In genomic region chr3:182027366-182027765, GRCh38 we compare ENCODE assay signal across 26 cellular contexts.
DNase-seq lines count a peak whose midpoint lies in the region; ATAC-seq, FAIRE-seq and TF ChIP-seq lines count a peak whose summit lies in the region.
"Had no signal": no experiment of that assay in that cellular context is flagged by ENCODE, and none has a peak within 500 bp of the region (broad histone marks: within the 10 kb centered on the region; RNA-seq: fewer than 3 reads in every experiment).

No MANE protein-coding gene starts in this region.

- no peak overlapping the region for H3K4me3 ChIP-seq in astrocyte of the cerebellum (ENCODE audit: low read depth, low read length)
- no peak overlapping the region for H3K4me3 ChIP-seq in keratinocyte (ENCODE audit: control insufficient read depth in 2 of 3, extremely low read depth in 1 of 3, insufficient read depth in 2 of 3, low read depth in 1 of 3, low read length in 3 of 3)
- H3K4me3 ChIP-seq in osteoblast (ENCODE audit: insufficient read depth, low read length): no peak overlapping the region
- H3K4me3 ChIP-seq: upper lobe of left lung had no signal

- peaks cover 10% of the 10 kb centered on the region for H3K4me1 ChIP-seq in keratinocyte (ENCODE audit: control insufficient read depth, extremely low read depth, insufficient read depth, low read length)
- H3K4me1 ChIP-seq in osteoblast (ENCODE audit: insufficient read depth, low read length): no peaks in the 10 kb centered on the region
- H3K4me1 ChIP-seq: upper lobe of left lung had no signal

- no peaks in the 10 kb centered on the region for H3K27me3 Mint-ChIP-seq in T-helper 17 cell
- H3K27me3 Mint-ChIP-seq: central memory CD8-positive, alpha-beta T cell; stimulated activated memory B cell treated with anti-CD40 and anti-IgM and Interleukin-4, amounts not matched to agents 10 μg/mL and 1 μg/mL and 100 μg/mL, for 72 hours had no signal

- no peaks in the 10 kb centered on the region for H3K79me2 ChIP-seq in keratinocyte (ENCODE audit: control insufficient read depth, insufficient read depth, low read length)
- H3K79me2 ChIP-seq in osteoblast (ENCODE audit: insufficient read depth, low read length): no peaks in the 10 kb centered on the region

- DNase-seq in LoVo (ENCODE audit: low spot score) (peak; percentile 5), astrocyte of the cerebellum (ENCODE audit: low read depth) (peak; percentile 80), keratinocyte (ENCODE audit: low read depth, low spot score) (peak; percentile 1), midbrain (lab: John Stamatoyannopoulos, UW) (no peak), NCI-H146 treated with DMSO at 0.1 percent for 48 hours (lab: John Stamatoyannopoulos, UW; ENCODE audit: unreplicated experiment) (no peak), osteoblast (ENCODE audit: insufficient read length, low spot score, missing footprints) (no peak), T-helper 17 cell (no peak)
- DNase-seq: activated CD4-positive, alpha-beta T cell treated with anti-CD3 and anti-CD28 coated beads, Interleukin-2, amount 50 U/mL, for 48 hours; activated naive CD4-positive, alpha-beta T cell treated with anti-CD3 and anti-CD28 coated beads, Interleukin-2, amount 50 U/mL, for 16 hours; Calu3; dermis blood vessel endothelial cell; DMS79 treated with DMSO at 0.1 percent for 48 hours; HCEC 1CT; KG1; MV-4-11; NCI-H1436 treated with DMSO at 0.1 percent for 48 hours; stimulated activated CD4-positive, alpha-beta T cell treated with anti-CD3 and anti-CD28 coated beads, Interleukin-4, amount 100 ng/mL, for 4 hours; T-helper 1 cell; upper lobe of left lung had no signal

- ATAC-seq in T-helper 17 cell: no peak
- ATAC-seq: sciatic nerve; stimulated activated memory B cell treated with anti-CD40 and anti-IgM and Interleukin-4, amounts not matched to agents 10 μg/mL and 1 μg/mL and 100 μg/mL, for 72 hours had no signal

- H2AFZ ChIP-seq in keratinocyte (ENCODE audit: control insufficient read depth, low read length): peak overlapping the region; percentile 53
- H2AFZ ChIP-seq in osteoblast (ENCODE audit: low read length): no peak overlapping the region

- H3K36me3 Mint-ChIP-seq in T-helper 17 cell (ENCODE audit: low read depth): no peaks in the 10 kb centered on the region
- H3K36me3 Mint-ChIP-seq: CD14-positive monocyte; stimulated activated memory B cell treated with anti-CD40 and anti-IgM and Interleukin-4, amounts not matched to agents 10 μg/mL and 1 μg/mL and 100 μg/mL, for 72 hours had no signal

- TF ChIP-seq CTCF in astrocyte of the cerebellum (IDR thresholded peaks at IDR 0.05; ENCODE audit: low read depth, low read length, missing control alignments) (no peak), keratinocyte (optimal IDR thresholded peaks at IDR 0.05 in 1 of 3, IDR thresholded peaks at IDR 0.05 in 1 of 3, conservative IDR thresholded peaks at IDR 0.05 in 1 of 3; ENCODE audit: extremely low read depth in 1 of 3, insufficient read depth in 2 of 3, low read length in 3 of 3) (no peak), osteoblast (IDR thresholded peaks at IDR 0.05; ENCODE audit: extremely low read depth, low read depth, low read length) (no peak)

- H3K4me3 Mint-ChIP-seq in T-helper 17 cell: no peak overlapping the region
- H3K4me3 Mint-ChIP-seq: activated T-helper 1 cell treated with anti-CD3 and anti-CD28 coated beads, Interleukin-12 subunit alpha, Interleukin-12 subunit beta, Interleukin-2, Interleukin-4 antibody, amounts not matched to agents 30 ng/mL and 10 ng/mL and 1 ng/mL, durations not matched to agents 14 hours and 24 hours and 36 hours; CD14-positive monocyte; central memory CD8-positive, alpha-beta T cell; stimulated activated memory B cell treated with anti-CD40 and anti-IgM and Interleukin-4, amounts not matched to agents 10 μg/mL and 1 μg/mL and 100 μg/mL, for 72 hours had no signal

- no peaks in the 10 kb centered on the region for H3K9me1 ChIP-seq in keratinocyte (ENCODE audit: control insufficient read depth, extremely low read depth, insufficient read depth, low read length)

- H3K27ac ChIP-seq in keratinocyte (ENCODE audit: control insufficient read depth, insufficient read depth, low read length) (no peak overlapping the region), osteoblast (ENCODE audit: low read depth, low read length) (no peak overlapping the region)
- H3K27ac ChIP-seq: upper lobe of left lung had no signal

- H3K36me3 ChIP-seq in keratinocyte (ENCODE audit: control insufficient read depth in 2 of 2, extremely low read depth in 1 of 2, insufficient read depth in 2 of 2, low read length in 2 of 2) (no peaks in the 10 kb centered on the region), osteoblast (ENCODE audit: insufficient read depth, low read length) (no peaks in the 10 kb centered on the region)
- H3K36me3 ChIP-seq: upper lobe of left lung had no signal

- FAIRE-seq in keratinocyte (lab: Jason Lieb, UNC): no peak
- FAIRE-seq: endometrium, TTC549 had no signal

- H3K4me1 Mint-ChIP-seq in T-helper 17 cell: no peaks in the 10 kb centered on the region
- H3K4me1 Mint-ChIP-seq: CD14-positive monocyte; central memory CD8-positive, alpha-beta T cell; stimulated activated memory B cell treated with anti-CD40 and anti-IgM and Interleukin-4, amounts not matched to agents 10 μg/mL and 1 μg/mL and 100 μg/mL, for 72 hours had no signal

- H3K9ac ChIP-seq in keratinocyte (ENCODE audit: control insufficient read depth, extremely low read depth, insufficient read depth, low read length): no peak overlapping the region

- in situ Hi-C loops in astrocyte of the cerebellum (cut with HindIII; ENCODE audit: low sequenced_read_pairs): no loop called here

- no peaks in the 10 kb centered on the region for H3K27me3 ChIP-seq in keratinocyte (ENCODE audit: control insufficient read depth, extremely low read depth, insufficient read depth, low read length)
- H3K27me3 ChIP-seq in osteoblast (ENCODE audit: insufficient read depth, low read length): no peaks in the 10 kb centered on the region
- H3K27me3 ChIP-seq: upper lobe of left lung had no signal

- dilution Hi-C loops in keratinocyte (cut with MboI; ENCODE audit: extremely low pct_ligation_motif_present, low sequenced_read_pairs): no loop called here

- no peaks in the 10 kb centered on the region for H4K20me1 ChIP-seq in keratinocyte (ENCODE audit: control insufficient read depth, extremely low read depth, insufficient read depth, low read length)
- no peaks in the 10 kb centered on the region for H4K20me1 ChIP-seq in osteoblast (ENCODE audit: insufficient read depth, low read length)

- H3K27ac Mint-ChIP-seq in T-helper 17 cell: no peak overlapping the region
- H3K27ac Mint-ChIP-seq: activated T-helper 1 cell treated with anti-CD3 and anti-CD28 coated beads, Interleukin-12 subunit alpha, Interleukin-12 subunit beta, Interleukin-2, Interleukin-4 antibody, amounts not matched to agents 30 ng/mL and 10 ng/mL and 1 ng/mL, durations not matched to agents 14 hours and 24 hours and 36 hours; CD14-positive monocyte; stimulated activated memory B cell treated with anti-CD40 and anti-IgM and Interleukin-4, amounts not matched to agents 10 μg/mL and 1 μg/mL and 100 μg/mL, for 72 hours had no signal

- H3K9me3 ChIP-seq in keratinocyte (ENCODE audit: control insufficient read depth, low read depth, low read length): no peaks in the 10 kb centered on the region
- no peaks in the 10 kb centered on the region for H3K9me3 ChIP-seq in osteoblast (ENCODE audit: low read depth, low read length)
- H3K9me3 ChIP-seq in T-helper 17 cell (ENCODE audit: control insufficient read depth, low read length, poor library complexity, severe bottlenecking): no peaks in the 10 kb centered on the region
- H3K9me3 ChIP-seq: upper lobe of left lung had no signal

- H3K4me2 ChIP-seq in keratinocyte (ENCODE audit: control insufficient read depth, extremely low read depth, insufficient read depth, low read depth, low read length) (peak overlapping the region; percentile 55), osteoblast (ENCODE audit: insufficient read depth, low read length) (no peak overlapping the region)

Comparison
In these comparisons a context has a peak if more than half of its experiments do, and no peak if none do; other contexts are left out.
1. DNase-seq: peak in LoVo (single experiment), astrocyte of the cerebellum (single experiment) and keratinocyte (single experiment); none in midbrain (single experiment), NCI-H146 treated with DMSO at 0.1 percent for 48 hours (single experiment), osteoblast (single experiment) and T-helper 17 cell (0 of 3).